ENCODE assay signal across 13 cellular contexts in the genomic region with DNA sequence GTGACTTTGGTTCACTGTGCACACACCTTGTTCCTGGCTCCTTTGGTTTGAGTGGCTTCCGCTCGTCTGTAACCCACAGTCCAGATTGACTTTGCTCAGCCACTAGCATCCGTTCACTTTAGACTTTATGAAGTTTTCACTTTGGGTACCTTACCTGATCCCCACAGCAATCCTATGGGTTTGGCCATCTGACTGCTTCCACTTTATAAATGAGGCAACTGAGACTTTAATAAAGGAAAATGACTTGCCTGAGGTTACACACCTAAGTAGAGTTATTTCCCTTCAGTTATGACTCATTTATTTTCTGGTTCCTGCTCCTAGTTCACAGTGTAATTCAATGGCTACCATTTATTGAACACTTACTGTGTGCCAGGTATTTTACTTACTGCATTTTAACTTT.
DNase-seq lines count a peak whose midpoint lies in the region; ATAC-seq and TF ChIP-seq lines count a peak whose summit lies in the region.
"Had no signal": no experiment of that assay in that cellular context is flagged by ENCODE, and none has a peak within 500 bp of the region (broad histone marks: within the 10 kb centered on the region; RNA-seq: fewer than 3 reads in every experiment).

No MANE protein-coding gene starts in this region.

- H3K79me2 ChIP-seq in mesendoderm (ENCODE audit: control insufficient read depth, insufficient read depth, low read length), result no peaks in the 10 kb centered on the region

- H3K18ac ChIP-seq in mesendoderm (ENCODE audit: low read length), result no peak overlapping the region

- H3K4me1 ChIP-seq in BE2C (no peaks in the 10 kb centered on the region), mesendoderm (ENCODE audit: control insufficient read depth, low read depth, low read length) (peaks cover 9% of the 10 kb centered on the region)

- no peaks in the 10 kb centered on the region for H3K9me3 ChIP-seq in BE2C

- DNase-seq in epithelial cell of esophagus (ENCODE audit: low read depth), result peak; percentile 51
- no peak for DNase-seq in BE2C
- DNase-seq in GF-D8 (lab: John Stamatoyannopoulos, UW), result no peak
- DNase-seq in mesendoderm, result no peak
- DNase-seq: activated T-cell treated with anti-CD3 and anti-CD28 coated beads, Interleukin-2, amount 50 U/mL, for 4 hours; effector CD8-positive, alpha-beta T cell; glutamatergic neuron; NCI-H1694 treated with DMSO at 0.1 percent for 48 hours; substantia nigra had no signal

- H2AK5ac ChIP-seq in mesendoderm (ENCODE audit: low read length), result no peak overlapping the region

- H4K8ac ChIP-seq in mesendoderm (ENCODE audit: low read depth, low read length), result no peak overlapping the region

- no peak overlapping the region for H3K4ac ChIP-seq in mesendoderm (ENCODE audit: low read depth, low read length)

- H3K4me2 ChIP-seq in mesendoderm (ENCODE audit: low read length), result no peak overlapping the region

- H3K23ac ChIP-seq in mesendoderm (ENCODE audit: low read length), result no peak overlapping the region

- no peaks in the 10 kb centered on the region for H3K79me1 ChIP-seq in mesendoderm (ENCODE audit: low read length)

- no peak overlapping the region for H3K56ac ChIP-seq in mesendoderm (ENCODE audit: low read length)

- no peak overlapping the region for H2BK5ac ChIP-seq in mesendoderm (ENCODE audit: low read length)

- H3K4me3 ChIP-seq in epithelial cell of esophagus (ENCODE audit: low read length) (no peak overlapping the region), BE2C (ENCODE audit: low read depth, low read length) (no peak overlapping the region), mesendoderm (ENCODE audit: low read length) (no peak overlapping the region)

- TF ChIP-seq CTCF in epithelial cell of esophagus (IDR thresholded peaks at IDR 0.05; ENCODE audit: insufficient read depth, low read depth, low read length, missing control alignments) (no peak), BE2C (IDR thresholded peaks at IDR 0.05; ENCODE audit: low read depth, low read length) (no peak)

- no CpG with 5 or more reads among the region's 3 CpGs for WGBS in mesendoderm (ENCODE audit: extremely low coverage, insufficient coverage, low lambda C conversion rate)

- no peaks in the 10 kb centered on the region; the same call in 1 of the 2 replicates for H3K27me3 ChIP-seq in BE2C
- no peaks in the 10 kb centered on the region for H3K27me3 ChIP-seq in mesendoderm (ENCODE audit: insufficient read depth, low read length, poor library complexity)

- no peak overlapping the region for H2BK15ac ChIP-seq in mesendoderm (replicated peaks; ENCODE audit: low read depth)

- no peak overlapping the region for H4K5ac ChIP-seq in mesendoderm (ENCODE audit: low read length)

- no peak overlapping the region for H2BK120ac ChIP-seq in mesendoderm (ENCODE audit: low read depth, low read length)

- H3K36me3 ChIP-seq in BE2C (no peaks in the 10 kb centered on the region), mesendoderm (ENCODE audit: control insufficient read depth, insufficient read depth, low read length) (no peaks in the 10 kb centered on the region)

- ATAC-seq in GM18519 (IDR thresholded peaks at IDR 0.05; ENCODE audit: low FRiP score, unreplicated experiment) (peak; percentile 80), GM21381 (IDR thresholded peaks at IDR 0.05; ENCODE audit: unreplicated experiment) (peak; percentile 60), HG03064 (IDR thresholded peaks at IDR 0.05; ENCODE audit: low read depth, unreplicated experiment) (peak; percentile 76), HG03571 (IDR thresholded peaks at IDR 0.05; ENCODE audit: unreplicated experiment) (no peak)
- ATAC-seq: activated T-cell treated with anti-CD3 and anti-CD28 coated beads, Interleukin-2, amount 50 U/mL, for 4 hours had no signal

- H3K9ac ChIP-seq in mesendoderm (ENCODE audit: low read length), result no peak overlapping the region

- H3K27ac ChIP-seq in mesendoderm (ENCODE audit: low read depth, low read length), result no peak overlapping the region
